ENCODE assay signal across 9 cellular contexts in the genomic region with DNA sequence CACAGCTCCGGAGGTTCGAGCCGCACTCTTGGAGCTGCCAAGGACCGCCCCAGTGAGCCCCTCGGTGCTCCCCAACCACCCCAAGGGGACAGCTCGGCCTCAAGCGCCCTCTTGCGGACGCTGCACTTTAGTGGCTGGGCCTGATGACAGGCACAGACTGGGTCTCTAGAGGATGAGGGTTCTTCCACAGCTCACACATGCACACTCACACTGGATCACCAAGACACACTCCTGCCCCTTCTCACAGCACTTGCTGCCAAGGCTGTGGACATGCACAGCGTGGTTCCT. TPM values are rescaled to one million over a fixed set of nuclear protein-coding genes. Genes with fewer than 3 reads are reported as not detected.
DNase-seq lines count a peak whose midpoint lies in the region; ATAC-seq, FAIRE-seq and TF ChIP-seq lines count a peak whose summit lies in the region.
"Had no signal": no experiment of that assay in that cellular context is flagged by ENCODE, and none has a peak within 500 bp of the region (broad histone marks: within the 10 kb centered on the region; RNA-seq: fewer than 3 reads in every experiment).

No MANE protein-coding gene starts in this region.

- H3K4me3 ChIP-seq in A549 (no peak overlapping the region), GM12865 (ENCODE audit: low read depth, low read length) (no peak overlapping the region), fibroblast of mammary gland (ENCODE audit: control insufficient read depth, low read depth, low read length) (no peak overlapping the region), ascending aorta (no peak overlapping the region)
- H3K4me3 ChIP-seq: HAP-1 had no signal

- CTCF ChIA-PET in A549 (lab: Yijun Ruan, JAX) (interaction anchor here (0.7 to 3.5 kb wide), 18 partner anchors 9 to 325 kb away, joined by 3 to 17 read pairs (median 6); no protein-coding TSS in a partner anchor), RWPE1 (lab: Yijun Ruan, JAX) (interaction anchor here (0.5 to 1.5 kb wide), 10 partner anchors 10 to 214 kb away, joined by 3 to 7 read pairs (median 3); no protein-coding TSS in a partner anchor)

- no peak for FAIRE-seq in A549 (lab: Jason Lieb, UNC)

- H3K9me3 ChIP-seq in A549 (no peaks in the 10 kb centered on the region), ascending aorta (no peaks in the 10 kb centered on the region)
- H3K9me3 ChIP-seq: HAP-1 had no signal

- WGBS in A549 (ENCODE audit: missing lambda C conversion rate), result 1% methylated on average over 7 of the region's 10 CpGs

- TF ChIP-seq POLR2A in A549 (IDR thresholded peaks at IDR 0.05; ENCODE audit: low read length), result no peak

- peaks cover 8% of the 10 kb centered on the region for H3K27me3 ChIP-seq in ascending aorta

- no peaks in the 10 kb centered on the region for H3K36me3 ChIP-seq in ascending aorta
- H3K36me3 ChIP-seq: HAP-1 had no signal

- peak; percentile 41 to 57 for DNase-seq in A549 (ENCODE audit: low read depth in 1 of 2, low spot score in 1 of 2)
- DNase-seq in GM12865 (ENCODE audit: low read depth), result peak; percentile 22
- peak; percentile 43 for DNase-seq in RWPE1 (ENCODE audit: low spot score)
- DNase-seq in fibroblast of mammary gland (ENCODE audit: low read depth), result no peak
- DNase-seq in stimulated activated CD8-positive, alpha-beta memory T cell treated with anti-CD3 and anti-CD28 coated beads, Interleukin-2, amount 100 ng/mL, for 48 hours (ENCODE audit: low read depth in 2 of 2), result peak; percentile 13 to 19
- no peak for DNase-seq in NCI-H146 treated with DMSO at 0.1 percent for 48 hours (lab: John Stamatoyannopoulos, UW; ENCODE audit: unreplicated experiment)
- no peak for DNase-seq in ascending aorta (ENCODE audit: low spot score in 2 of 2)

- POLR2A ChIA-PET in A549 (lab: Yijun Ruan, JAX), result no interaction called here
- POLR2A ChIA-PET in RWPE1 (lab: Yijun Ruan, JAX; ENCODE audit: low non-redundant PET), result no interaction called here

- TF ChIP-seq CTCF in A549 (IDR thresholded peaks at IDR 0.05) (peak; percentile 47), GM12865 (IDR thresholded peaks at IDR 0.05; ENCODE audit: insufficient read depth, low read depth, low read length, missing control alignments) (peak; percentile 61), RWPE1 (conservative IDR thresholded peaks at IDR 0.05; ENCODE audit: low read depth) (peak; percentile 61), fibroblast of mammary gland (conservative IDR thresholded peaks at IDR 0.05; ENCODE audit: control insufficient read depth, insufficient read depth, low read depth, low read length) (peak; percentile 43), ascending aorta (IDR thresholded peaks at IDR 0.05) (no peak)

- H3K4me1 ChIP-seq in A549 (0 out of 3 replicates have a peak, but pooled peaks cover 3% of the 10 kb centered on the region), ascending aorta (peaks cover 0 to 4% of the 10 kb centered on the region in 2 donors)
- H3K4me1 ChIP-seq: HAP-1 had no signal

- H3K27ac ChIP-seq in A549 (no peak overlapping the region), RWPE1 (no peak overlapping the region), ascending aorta (no peak overlapping the region)

- ATAC-seq in A549 (peak; percentile 25 to 70; a peak in 3 of 6 replicates), GM21529 (IDR thresholded peaks at IDR 0.05; ENCODE audit: unreplicated experiment) (no peak)

- no peak overlapping the region for H3K4me2 ChIP-seq in A549

- TF ChIP-seq EP300 in A549 (IDR thresholded peaks at IDR 0.05), result no peak

- intact Hi-C loops in ascending aorta (cut with DNase I), result no loop called here

- peak; percentile 47 to 57; a peak in 4 of 5 replicates for TF ChIP-seq RAD21 in A549 (conservative IDR thresholded peaks at IDR 0.05 in 1 of 2, IDR thresholded peaks at IDR 0.05 in 1 of 2)

TF ChIP-seq in A549, 52 proteins besides CTCF, POLR2A, EP300 and RAD21:
- TF ChIP-seq JUNB (IDR thresholded peaks at IDR 0.05), result no peak
- peak; percentile 53; the same call in 2 of the 3 replicates for TF ChIP-seq SMC3 (IDR thresholded peaks at IDR 0.05)
- no peak for TF ChIP-seq BHLHE40 (IDR thresholded peaks at IDR 0.05; ENCODE audit: low read depth, low read length)
- TF ChIP-seq TFCP2L1 (CRISPR knock-in tag; IDR thresholded peaks at IDR 0.05), result no peak
- no peak for TF ChIP-seq HEYL (CRISPR knock-in tag; IDR thresholded peaks at IDR 0.05)
TF ChIP-seq in A549: peak in this region for 1.

RNA-seq across cellular contexts. Expression of a gene that starts 2.1 kb away (rescaled TPM):
- polyA plus RNA-seq in A549 (2011; rRNA removed), result 0.08 and 0.20 TPM in 2 replicates
- polyA plus RNA-seq in A549 (2012; cell fraction: cytosol; rRNA removed), result 0.14 and 0.16 TPM in 2 replicates
- 0.49 and 0.56 TPM in 2 replicates for polyA plus RNA-seq in A549 (2012; cell fraction: nucleus; rRNA removed)
- polyA plus RNA-seq in A549 (2017; fragmentation: RNase III; extraction: RNeasy Plus Mini Kit Qiagen cat#74134 plus additional on column Dnase treatment), result 0.22 to 0.44 TPM (median 0.41 TPM) in 3 replicates
- polyA minus RNA-seq in A549 (2011; rRNA and poly(A)+ RNA removed), result 0.04 and 0.19 TPM in 2 replicates
- total RNA-seq in ascending aorta, result not detected

RNA-seq across cellular contexts. Expression of a gene that starts 59.3 kb away (rescaled TPM):
- 24.1 and 29.9 TPM in 2 replicates for polyA plus RNA-seq in A549 (2011; rRNA removed)
- polyA plus RNA-seq in A549 (2012; cell fraction: cytosol; rRNA removed), result 5.3 and 5.4 TPM in 2 replicates
- 3.0 and 6.5 TPM in 2 replicates for polyA plus RNA-seq in A549 (2012; cell fraction: nucleus; rRNA removed)
- polyA plus RNA-seq in A549 (2017; fragmentation: RNase III; extraction: RNeasy Plus Mini Kit Qiagen cat#74134 plus additional on column Dnase treatment), result 10.0 to 11.2 TPM (median 10.8 TPM) in 3 replicates
- 9.7 and 11.2 TPM in 2 replicates for polyA minus RNA-seq in A549 (2011; rRNA and poly(A)+ RNA removed)
- 19.7 TPM for total RNA-seq in ascending aorta

Comparison
In these comparisons a context has a peak if more than half of its experiments do, and no peak if none do; other contexts are left out.
1. DNase-seq: peak in A549 (2 of 2), GM12865 (single experiment), RWPE1 (single experiment) and stimulated activated CD8-positive, alpha-beta memory T cell treated with anti-CD3 and anti-CD28 coated beads, Interleukin-2, amount 100 ng/mL, for 48 hours (2 of 2); none in fibroblast of mammary gland (single experiment), NCI-H146 treated with DMSO at 0.1 percent for 48 hours (single experiment) and ascending aorta (0 of 2).
2. CTCF ChIP-seq: peak in A549 (single experiment), GM12865 (single experiment), RWPE1 (single experiment) and fibroblast of mammary gland (single experiment); none in ascending aorta (0 of 3).